In the genomic region with DNA sequence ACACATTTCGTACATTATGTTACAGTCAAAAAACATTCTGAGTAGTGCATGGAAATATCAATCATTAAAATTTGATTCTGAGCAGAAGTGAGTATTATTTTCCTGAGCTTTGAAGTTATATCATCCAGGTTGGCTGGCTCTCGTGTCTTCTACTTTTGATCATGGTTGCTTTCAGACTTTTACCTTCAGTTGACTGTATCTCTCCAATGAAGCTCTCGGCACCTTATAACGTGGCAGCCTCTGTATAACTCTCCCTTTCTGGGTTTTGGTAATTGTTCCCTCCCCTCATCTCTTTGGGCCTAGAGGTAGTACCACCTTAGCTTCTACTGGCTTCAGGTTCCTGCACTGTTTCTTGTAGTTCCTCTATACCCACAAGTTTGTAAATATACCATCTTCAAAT, we compare ENCODE assay signal across 1 cellular context.
TF ChIP-seq lines count a peak whose summit lies in the region.

No MANE protein-coding gene starts in this region.

TF ChIP-seq in HCT116, 20 proteins besides CTCF, POLR2A, EP300 and RAD21 (continued from another document):
- TF ChIP-seq YY1 (IDR thresholded peaks at IDR 0.05; ENCODE audit: extremely low read depth, insufficient replicate concordance, low read depth, low read length) (no peak), JUND (IDR thresholded peaks at IDR 0.05) (no peak), SIN3A (IDR thresholded peaks at IDR 0.05; ENCODE audit: low read depth) (no peak), REST (IDR thresholded peaks at IDR 0.05; ENCODE audit: low read depth) (no peak), ZBTB33 (IDR thresholded peaks at IDR 0.05; ENCODE audit: extremely low read depth, insufficient replicate concordance, low read length) (no peak), EZH2phosphoT487 (IDR thresholded peaks at IDR 0.05; ENCODE audit: borderline replicate concordance) (no peak), ZFX (IDR thresholded peaks at IDR 0.05) (no peak), SRF (IDR thresholded peaks at IDR 0.05; ENCODE audit: low read depth) (no peak), FOSL1 (IDR thresholded peaks at IDR 0.05; ENCODE audit: low read depth) (no peak), EGR1 (IDR thresholded peaks at IDR 0.05; ENCODE audit: low read depth) (no peak)
- TF ChIP-seq, protein P1, sequence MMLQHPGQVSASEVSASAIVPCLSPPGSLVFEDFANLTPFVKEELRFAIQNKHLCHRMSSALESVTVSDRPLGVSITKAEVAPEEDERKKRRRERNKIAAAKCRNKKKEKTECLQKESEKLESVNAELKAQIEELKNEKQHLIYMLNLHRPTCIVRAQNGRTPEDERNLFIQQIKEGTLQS (IDR thresholded peaks at IDR 0.05) = no peak
